Comparison of ENCODE assay signal across 8 cellular contexts in genomic region chr12:40446385-40446784, GRCh38.
DNase-seq lines count a peak whose midpoint lies in the region; ATAC-seq and TF ChIP-seq lines count a peak whose summit lies in the region.

No MANE protein-coding gene starts in this region.

- H3K4me1 Mint-ChIP-seq in effector memory CD8-positive, alpha-beta T cell (ENCODE audit: low read depth in 2 of 2) = no peaks in the 10 kb centered on the region

- peak; percentile 64 for ATAC-seq in GM19035 (IDR thresholded peaks at IDR 0.05; ENCODE audit: unreplicated experiment)
- ATAC-seq in effector memory CD8-positive, alpha-beta T cell (replicated peaks) = no peak
- no peak for ATAC-seq in GM19452 (IDR thresholded peaks at IDR 0.05; ENCODE audit: unreplicated experiment)
- ATAC-seq in GM18519 (IDR thresholded peaks at IDR 0.05; ENCODE audit: low FRiP score, unreplicated experiment) = no peak

- H3K9me3 Mint-ChIP-seq in effector memory CD8-positive, alpha-beta T cell = no peaks in the 10 kb centered on the region

- no peaks in the 10 kb centered on the region for H3K27me3 Mint-ChIP-seq in effector memory CD8-positive, alpha-beta T cell

- DNase-seq in AG08396 (ENCODE audit: low spot score) (peak; percentile 6), choroid plexus epithelial cell (ENCODE audit: low read depth) (peak; percentile 8), DMS153 (lab: John Stamatoyannopoulos, UW) (no peak)
- no peak for DNase-seq in effector memory CD8-positive, alpha-beta T cell

- TF ChIP-seq CTCF in LNCAP (IDR thresholded peaks at IDR 0.05) (peak; percentile 43), choroid plexus epithelial cell (conservative IDR thresholded peaks at IDR 0.05; ENCODE audit: low read depth, low read length) (no peak)

- H3K4me3 ChIP-seq in choroid plexus epithelial cell (ENCODE audit: low read depth, low read length) = no peak overlapping the region

- H3K27ac Mint-ChIP-seq in effector memory CD8-positive, alpha-beta T cell = no peak overlapping the region

- no peak overlapping the region for H3K4me3 Mint-ChIP-seq in effector memory CD8-positive, alpha-beta T cell

- no peaks in the 10 kb centered on the region for H3K36me3 Mint-ChIP-seq in effector memory CD8-positive, alpha-beta T cell (ENCODE audit: insufficient read depth)

Comparison
In these comparisons a context has a peak if more than half of its experiments do, and no peak if none do; other contexts are left out.
1. DNase-seq: peak in AG08396 (single experiment) and choroid plexus epithelial cell (single experiment); none in effector memory CD8-positive, alpha-beta T cell (0 of 3) and DMS153 (single experiment).